Comparison of ENCODE assay signal across 8 cellular contexts in genomic region chr6:27139753-27140522, GRCh38.
A peak's percentile ranks its signal among the peaks of the same experiment; 100 is the strongest.
DNase-seq lines count a peak whose midpoint lies in the region; FAIRE-seq and TF ChIP-seq lines count a peak whose summit lies in the region.

No MANE protein-coding gene starts in this region.

- peak overlapping the region; percentile 99 to 100 (median 99) for H3K27ac Mint-ChIP-seq in H9

- peak; percentile 28 for TF ChIP-seq POLR2A in GM12891 (IDR thresholded peaks at IDR 0.05; ENCODE audit: low read depth, low read length)

- no peak overlapping the region for H2BK120ac ChIP-seq in H9 (ENCODE audit: low read depth, low read length, poor library complexity, severe bottlenecking)

- no peaks in the 10 kb centered on the region for H3K27me3 ChIP-seq in H9 (ENCODE audit: insufficient read depth, low read length)

- no peak overlapping the region for H3T11ph ChIP-seq in H9 (ENCODE audit: low read length)

- no peak overlapping the region for H4K91ac ChIP-seq in H9 (ENCODE audit: insufficient read length, low read depth, low read length)

- peak overlapping the region; percentile 86 for H3K9ac ChIP-seq in H9 (ENCODE audit: extremely low read depth, insufficient read length, low read length)

- no CpG with 5 or more reads among the region's 18 CpGs for WGBS in H9 (ENCODE audit: extremely low coverage, insufficient read length, low lambda C conversion rate)

- no peak overlapping the region for H2BK20ac ChIP-seq in H9 (ENCODE audit: low read depth, low read length, poor library complexity, severe bottlenecking)

- H3K9me3 Mint-ChIP-seq in H9, result no peaks in the 10 kb centered on the region; a peak in 1 of 5 replicates

- no peaks in the 10 kb centered on the region for H3K79me1 ChIP-seq in H9 (ENCODE audit: insufficient read depth, low read depth, low read length, poor library complexity, severe bottlenecking)

- H4K20me1 ChIP-seq in H9 (ENCODE audit: control insufficient read depth, insufficient read depth, insufficient read length), result no peaks in the 10 kb centered on the region

- peak overlapping the region; percentile 61 for H3K18ac ChIP-seq in H9 (ENCODE audit: insufficient read length, low read depth, low read length)

- FAIRE-seq in GM12891 (lab: Jason Lieb, UNC), result no peak

- H3K36me3 Mint-ChIP-seq in H9 (ENCODE audit: insufficient read depth in 1 of 3, low read depth in 3 of 3), result peaks cover 0 to 10% (median 6%) of the 10 kb centered on the region in 3 experiments; a peak in 5 of 7 replicates

- peak overlapping the region; percentile 74 for H3K27ac ChIP-seq in H9 (ENCODE audit: insufficient read length, low read depth, low read length)

- no peaks in the 10 kb centered on the region; the same call in 1 of the 2 replicates for H3K79me2 ChIP-seq in H9 (ENCODE audit: insufficient read depth, low read length)

- TF ChIP-seq CTCF in H9 (conservative IDR thresholded peaks at IDR 0.05) (no peak), cardiac fibroblast (IDR thresholded peaks at IDR 0.05; ENCODE audit: low read depth, low read length) (no peak), GM20000 (IDR thresholded peaks at IDR 0.05; ENCODE audit: extremely low read depth, missing control alignments) (no peak)

- H3K9me3 ChIP-seq in H9 (ENCODE audit: control insufficient read depth, low read depth, low read length), result no peaks in the 10 kb centered on the region

- H2BK5ac ChIP-seq in H9 (ENCODE audit: insufficient read length, low read length), result peak overlapping the region; percentile 33

- H3K27me3 Mint-ChIP-seq in H9 (ENCODE audit: low read depth), result peaks cover 3% of the 10 kb centered on the region; the same call in 1 of the 2 replicates

- peak overlapping the region; percentile 93 to 99 for H3K4me3 Mint-ChIP-seq in H9

- no peak overlapping the region for H3K4ac ChIP-seq in H9 (ENCODE audit: low read depth, low read length)

- H3K4me1 ChIP-seq in H9 (ENCODE audit: insufficient read depth, low read length), result peaks cover 2% of the 10 kb centered on the region; the same call in 1 of the 2 replicates

- no peak overlapping the region for H2BK12ac ChIP-seq in H9 (ENCODE audit: insufficient read length, low read depth, low read length)

- H3K4me2 ChIP-seq in H9 (ENCODE audit: insufficient read depth, insufficient read length, low read length), result peak overlapping the region; percentile 39

- H2AK5ac ChIP-seq in H9 (ENCODE audit: insufficient read length, low read length), result no peak overlapping the region

- peaks cover 37 to 46% of the 10 kb centered on the region in 2 experiments for H3K4me1 Mint-ChIP-seq in H9

- H3K23me2 ChIP-seq in H9 (ENCODE audit: insufficient read length, low read depth, low read length, poor library complexity, severe bottlenecking), result no peaks in the 10 kb centered on the region

- peak overlapping the region; percentile 52 for H3K23ac ChIP-seq in H9 (ENCODE audit: insufficient read length, low read depth, low read length)

- no peak overlapping the region for H3K56ac ChIP-seq in H9 (ENCODE audit: insufficient read length, low read depth, low read length)

- H3K14ac ChIP-seq in H9 (ENCODE audit: insufficient read depth, low read length), result peak overlapping the region; percentile 83; the same call in 1 of the 2 replicates

- H2AFZ ChIP-seq in H9 (ENCODE audit: low read length), result no peak overlapping the region

- no peak overlapping the region for H4K5ac ChIP-seq in H9 (ENCODE audit: insufficient read length, low read depth, low read length)

- peak overlapping the region; percentile 64 to 71 for H3K4me3 ChIP-seq in cardiac fibroblast (replicated peaks in 1 of 2; ENCODE audit: low read depth in 2 of 2, low read length in 2 of 2)

- no peak overlapping the region for H4K8ac ChIP-seq in H9 (replicated peaks; ENCODE audit: insufficient read length, low read depth, low read length)

- H2BK15ac ChIP-seq in H9 (ENCODE audit: low read depth, low read length), result no peak overlapping the region

- DNase-seq in GM12891 (ENCODE audit: insufficient read length, low spot score), result no peak
- DNase-seq in H9, result no peak
- peak; percentile 65 for DNase-seq in NCI-H2227 (lab: John Stamatoyannopoulos, UW; ENCODE audit: unreplicated experiment)
- peak; percentile 26 to 43 for DNase-seq in cardiac fibroblast (ENCODE audit: low read depth in 2 of 2)
- DNase-seq in lung microvascular endothelial cell (ENCODE audit: low read depth in 2 of 2), result peak; percentile 29 to 45
- no peak for DNase-seq in activated CD4-positive, CD25-positive, alpha-beta regulatory T cell treated with anti-CD3 and anti-CD28 coated beads, Interleukin-2, amount 50 U/mL, for 72 hours
- DNase-seq in GM20000 (ENCODE audit: low spot score), result no peak
- DNase-seq in kidney glomerular epithelial cell (lab: John Stamatoyannopoulos, UW), result no peak

TF ChIP-seq in GM12891, 5 proteins besides CTCF, POLR2A, EP300 and RAD21:
- TF ChIP-seq POLR2AphosphoS5 (IDR thresholded peaks at IDR 0.05; ENCODE audit: low read depth, low read length) (peak; percentile 32; the same call in 1 of the 2 replicates), POU2F2 (IDR thresholded peaks at IDR 0.05; ENCODE audit: low read depth, low read length) (no peak)

Comparison
In these comparisons a context has a peak if more than half of its experiments do, and no peak if none do; other contexts are left out.
1. DNase-seq: peak in NCI-H2227 (single experiment), cardiac fibroblast (2 of 2) and lung microvascular endothelial cell (2 of 2); none in GM12891 (single experiment), H9 (single experiment), activated CD4-positive, CD25-positive, alpha-beta regulatory T cell treated with anti-CD3 and anti-CD28 coated beads, Interleukin-2, amount 50 U/mL, for 72 hours (single experiment), GM20000 (single experiment) and kidney glomerular epithelial cell (single experiment).